ENCODE assay signal across 8 cellular contexts in genomic region chr7:2404714-2405119, GRCh38. TPM values are rescaled to one million over a fixed set of nuclear protein-coding genes. Genes with fewer than 3 reads are reported as not detected.
A peak's percentile ranks its signal among the peaks of the same experiment; 100 is the strongest.
DNase-seq lines count a peak whose midpoint lies in the region; ATAC-seq and TF ChIP-seq lines count a peak whose summit lies in the region.

No MANE protein-coding gene starts in this region.

- H3K27ac ChIP-seq in Panc1 (ENCODE audit: low read length) (peak overlapping the region; percentile 75), esophagus (ENCODE audit: low read depth in 2 of 2, low read length in 1 of 2) (peak overlapping the region; percentile 10 to 14)

- H3K4me1 Mint-ChIP-seq in progenitor cell of endocrine pancreas (ENCODE audit: low read depth), result peaks cover 21% of the 10 kb centered on the region

- TF ChIP-seq CTCF in GM06990 (IDR thresholded peaks at IDR 0.05; ENCODE audit: insufficient read depth, low read length, poor library complexity, severe bottlenecking) (no peak), Panc1 (IDR thresholded peaks at IDR 0.05) (no peak), progenitor cell of endocrine pancreas (IDR thresholded peaks at IDR 0.05; ENCODE audit: unreplicated experiment) (no peak)

- H3K27me3 ChIP-seq in GM06990 (replicated peaks; ENCODE audit: control insufficient read depth, insufficient read depth, low read length) (no peaks in the 10 kb centered on the region), Panc1 (ENCODE audit: control insufficient read depth, insufficient read depth, low read length) (no peaks in the 10 kb centered on the region), esophagus (ENCODE audit: control insufficient read depth in 1 of 2, insufficient read depth in 2 of 2, low read length in 2 of 2) (no peaks in the 10 kb centered on the region)

- CTCF ChIA-PET in Panc1 (lab: Charles Lee), result interaction anchor here (0.5 kb wide), 1 partner anchor 283 kb away, joined by 3 read pairs; no protein-coding TSS in a partner anchor

- peak overlapping the region; percentile 17 for H3K27ac Mint-ChIP-seq in progenitor cell of endocrine pancreas

- H3K9me3 Mint-ChIP-seq in progenitor cell of endocrine pancreas (ENCODE audit: low read depth), result no peaks in the 10 kb centered on the region

- intact Hi-C loops in Panc1 (cut with micrococcal nuclease; ENCODE audit: unreplicated experiment), result no loop called here

- no peak for DNase-seq in GM06990 (ENCODE audit: extremely low read depth, insufficient read length)
- DNase-seq in Panc1 (ENCODE audit: low read depth, low spot score), result no peak
- no peak for DNase-seq in progenitor cell of endocrine pancreas (ENCODE audit: low spot score, unreplicated experiment)
- no peak for DNase-seq in HK-2 (ENCODE audit: unreplicated experiment)
- DNase-seq in NCI-H1417 (lab: John Stamatoyannopoulos, UW), result no peak
- DNase-seq in activated effector memory CD4-positive, alpha-beta T cell treated with Interleukin-2 at 50 U/mL for 16 hours, result no peak

- H3K36me3 ChIP-seq in GM06990 (ENCODE audit: control insufficient read depth, insufficient read depth, low read length) (no peaks in the 10 kb centered on the region), Panc1 (ENCODE audit: control insufficient read depth, insufficient read depth, low read length) (no peaks in the 10 kb centered on the region), esophagus (ENCODE audit: control insufficient read depth in 2 of 2, insufficient read depth in 2 of 2, low read length in 1 of 2) (no peaks in the 10 kb centered on the region)

- no TSS peak for BruUV-seq in Panc1 (replicated peaks; lab: Mats Ljungman, UMichigan)

- 60 to 64% methylated on average over 12 of the region's 12 CpGs for WGBS in esophagus, 2 donors

- H3K27me3 Mint-ChIP-seq in progenitor cell of endocrine pancreas, result peaks cover 3% of the 10 kb centered on the region

- no peaks in the 10 kb centered on the region for H3K36me3 Mint-ChIP-seq in progenitor cell of endocrine pancreas (ENCODE audit: insufficient read depth)

- in situ Hi-C loops in Panc1 (cut with HindIII; ENCODE audit: low pct_unique_long_range_greater_than_20kb, low sequenced_read_pairs), result no loop called here

- ATAC-seq in Panc1, result no peak
- ATAC-seq in HG03095 (IDR thresholded peaks at IDR 0.05; ENCODE audit: unreplicated experiment), result no peak

- H3K4me1 ChIP-seq in Panc1 (ENCODE audit: control insufficient read depth, insufficient read depth, low read length) (peaks cover 20% of the 10 kb centered on the region), esophagus (ENCODE audit: control insufficient read depth in 2 of 2, insufficient read depth in 2 of 2, low read length in 1 of 2) (peaks cover 2 to 9% of the 10 kb centered on the region in 2 donors)

- H3K9me3 ChIP-seq in Panc1 (ENCODE audit: control insufficient read depth, insufficient read depth, low read depth, low read length) (no peaks in the 10 kb centered on the region), esophagus (ENCODE audit: control insufficient read depth in 2 of 2, insufficient read depth in 1 of 2, low read depth in 1 of 2, low read length in 1 of 2) (no peaks in the 10 kb centered on the region)

- H3K4me3 Mint-ChIP-seq in progenitor cell of endocrine pancreas (ENCODE audit: low read depth), result peak overlapping the region; percentile 77

- POLR2A ChIA-PET in Panc1 (lab: Charles Lee), result no interaction called here

- H3K4me3 ChIP-seq in GM06990 (replicated peaks; ENCODE audit: low read depth, low read length) (peak overlapping the region; percentile 82), Panc1 (ENCODE audit: low read depth in 2 of 2, low read length in 2 of 2) (peak overlapping the region; percentile 73 to 83), esophagus (ENCODE audit: low read depth in 1 of 2, low read length in 2 of 2) (peak overlapping the region; percentile 80 to 89)

RNA-seq across cellular contexts. Expression of gene CHST12, which starts 1.3 kb away (rescaled TPM):
- total RNA-seq in Panc1 (2021; ENCODE audit: unreplicated experiment) (48.3 TPM), progenitor cell of endocrine pancreas (16.7 and 17.0 TPM in 2 replicates)
- 62.4 TPM for polyA plus RNA-seq in Panc1 (2012; ENCODE audit: insufficient read length)
- 1 to 10 TPM; 6.3 to 6.8 TPM for polyA plus RNA-seq in esophagus

RNA-seq across cellular contexts. Expression of gene EIF3B, which starts 50.1 kb away (rescaled TPM):
- total RNA-seq in Panc1 (2021; ENCODE audit: unreplicated experiment) (432 TPM), progenitor cell of endocrine pancreas (158 and 172 TPM in 2 replicates)
- 349 TPM for polyA plus RNA-seq in Panc1 (2012; ENCODE audit: insufficient read length)
- 10 to 100 TPM; 54.2 to 85.6 TPM for polyA plus RNA-seq in esophagus
